Comparison of ENCODE assay signal across 1 cellular context in the genomic region with DNA sequence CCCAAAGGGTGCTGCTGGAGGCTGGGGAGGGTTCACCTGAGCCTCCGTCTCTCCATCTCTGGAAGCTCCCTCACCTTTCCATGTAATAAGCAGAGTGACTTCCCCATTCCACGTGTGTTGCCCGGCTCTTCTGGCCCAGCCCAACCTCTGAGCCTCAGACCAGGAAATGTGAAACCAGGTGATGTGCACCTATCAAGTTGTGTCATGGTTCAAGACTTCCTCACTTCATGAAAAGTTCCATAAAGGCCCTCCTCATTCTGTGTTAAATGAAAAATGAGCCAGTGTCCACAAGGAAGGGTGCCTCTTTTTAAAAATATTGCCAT.
TF ChIP-seq lines count a peak whose summit lies in the region.

No MANE protein-coding gene starts in this region.

TF ChIP-seq in GM23338, 12 proteins besides CTCF, POLR2A, EP300 and RAD21 (continued from another document):
- TF ChIP-seq, protein P1, sequence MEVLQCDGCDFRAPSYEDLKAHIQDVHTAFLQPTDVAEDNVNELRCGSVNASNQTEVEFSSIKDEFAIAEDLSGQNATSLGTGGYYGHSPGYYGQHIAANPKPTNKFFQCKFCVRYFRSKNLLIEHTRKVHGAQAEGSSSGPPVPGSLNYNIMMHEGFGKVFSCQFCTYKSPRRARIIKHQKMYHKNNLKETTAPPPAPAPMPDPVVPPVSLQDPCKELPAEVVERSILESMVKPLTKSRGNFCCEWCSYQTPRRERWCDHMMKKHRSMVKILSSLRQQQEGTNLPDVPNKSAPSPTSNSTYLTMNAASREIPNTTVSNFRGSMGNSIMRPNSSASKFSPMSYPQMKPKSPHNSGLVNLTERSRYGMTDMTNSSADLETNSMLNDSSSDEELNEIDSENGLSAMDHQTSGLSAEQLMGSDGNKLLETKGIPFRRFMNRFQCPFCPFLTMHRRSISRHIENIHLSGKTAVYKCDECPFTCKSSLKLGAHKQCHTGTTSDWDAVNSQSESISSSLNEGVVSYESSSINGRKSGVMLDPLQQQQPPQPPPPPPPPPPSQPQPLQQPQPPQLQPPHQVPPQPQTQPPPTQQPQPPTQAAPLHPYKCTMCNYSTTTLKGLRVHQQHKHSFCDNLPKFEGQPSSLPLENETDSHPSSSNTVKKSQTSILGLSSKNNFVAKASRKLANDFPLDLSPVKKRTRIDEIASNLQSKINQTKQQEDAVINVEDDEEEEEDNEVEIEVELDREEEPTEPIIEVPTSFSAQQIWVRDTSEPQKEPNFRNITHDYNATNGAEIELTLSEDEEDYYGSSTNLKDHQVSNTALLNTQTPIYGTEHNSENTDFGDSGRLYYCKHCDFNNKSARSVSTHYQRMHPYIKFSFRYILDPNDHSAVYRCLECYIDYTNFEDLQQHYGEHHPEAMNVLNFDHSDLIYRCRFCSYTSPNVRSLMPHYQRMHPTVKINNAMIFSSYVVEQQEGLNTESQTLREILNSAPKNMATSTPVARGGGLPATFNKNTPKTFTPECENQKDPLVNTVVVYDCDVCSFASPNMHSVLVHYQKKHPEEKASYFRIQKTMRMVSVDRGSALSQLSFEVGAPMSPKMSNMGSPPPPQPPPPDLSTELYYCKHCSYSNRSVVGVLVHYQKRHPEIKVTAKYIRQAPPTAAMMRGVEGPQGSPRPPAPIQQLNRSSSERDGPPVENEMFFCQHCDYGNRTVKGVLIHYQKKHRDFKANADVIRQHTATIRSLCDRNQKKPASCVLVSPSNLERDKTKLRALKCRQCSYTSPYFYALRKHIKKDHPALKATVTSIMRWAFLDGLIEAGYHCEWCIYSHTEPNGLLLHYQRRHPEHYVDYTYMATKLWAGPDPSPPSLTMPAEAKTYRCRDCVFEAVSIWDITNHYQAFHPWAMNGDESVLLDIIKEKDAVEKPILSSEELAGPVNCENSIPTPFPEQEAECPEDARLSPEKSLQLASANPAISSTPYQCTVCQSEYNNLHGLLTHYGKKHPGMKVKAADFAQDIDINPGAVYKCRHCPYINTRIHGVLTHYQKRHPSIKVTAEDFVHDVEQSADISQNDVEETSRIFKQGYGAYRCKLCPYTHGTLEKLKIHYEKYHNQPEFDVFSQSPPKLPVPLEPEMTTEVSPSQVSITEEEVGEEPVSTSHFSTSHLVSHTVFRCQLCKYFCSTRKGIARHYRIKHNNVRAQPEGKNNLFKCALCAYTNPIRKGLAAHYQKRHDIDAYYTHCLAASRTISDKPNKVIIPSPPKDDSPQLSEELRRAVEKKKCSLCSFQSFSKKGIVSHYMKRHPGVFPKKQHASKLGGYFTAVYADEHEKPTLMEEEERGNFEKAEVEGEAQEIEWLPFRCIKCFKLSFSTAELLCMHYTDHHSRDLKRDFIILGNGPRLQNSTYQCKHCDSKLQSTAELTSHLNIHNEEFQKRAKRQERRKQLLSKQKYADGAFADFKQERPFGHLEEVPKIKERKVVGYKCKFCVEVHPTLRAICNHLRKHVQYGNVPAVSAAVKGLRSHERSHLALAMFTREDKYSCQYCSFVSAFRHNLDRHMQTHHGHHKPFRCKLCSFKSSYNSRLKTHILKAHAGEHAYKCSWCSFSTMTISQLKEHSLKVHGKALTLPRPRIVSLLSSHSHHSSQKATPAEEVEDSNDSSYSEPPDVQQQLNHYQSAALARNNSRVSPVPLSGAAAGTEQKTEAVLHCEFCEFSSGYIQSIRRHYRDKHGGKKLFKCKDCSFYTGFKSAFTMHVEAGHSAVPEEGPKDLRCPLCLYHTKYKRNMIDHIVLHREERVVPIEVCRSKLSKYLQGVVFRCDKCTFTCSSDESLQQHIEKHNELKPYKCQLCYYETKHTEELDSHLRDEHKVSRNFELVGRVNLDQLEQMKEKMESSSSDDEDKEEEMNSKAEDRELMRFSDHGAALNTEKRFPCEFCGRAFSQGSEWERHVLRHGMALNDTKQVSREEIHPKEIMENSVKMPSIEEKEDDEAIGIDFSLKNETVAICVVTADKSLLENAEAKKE (CRISPR knock-in tag; IDR thresholded peaks at IDR 0.05), result no peak
- no peak for TF ChIP-seq ZNF114 (CRISPR knock-in tag; IDR thresholded peaks at IDR 0.05)
